26 cellular contexts compared by ENCODE assay signal in the genomic region with DNA sequence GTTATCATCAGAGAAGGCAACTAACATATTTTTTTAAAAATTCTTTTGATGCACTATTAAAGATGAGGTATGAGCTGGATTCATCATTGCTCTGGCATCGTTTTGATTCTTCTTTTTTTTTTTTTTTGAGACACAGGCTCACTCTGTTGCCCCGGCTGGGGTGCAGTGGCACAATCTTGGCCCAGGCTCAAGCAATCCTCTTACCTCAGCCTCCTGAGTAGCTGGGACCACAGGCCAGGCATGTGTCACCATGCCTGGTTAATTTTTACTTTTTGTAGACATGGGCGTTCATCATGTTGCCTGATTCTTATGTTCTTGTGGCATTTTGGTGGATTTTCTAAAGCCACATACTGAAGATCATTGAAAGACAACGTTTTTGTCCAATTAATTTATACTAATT. TPM values are rescaled to one million over a fixed set of nuclear protein-coding genes. Genes with fewer than 3 reads are reported as not detected.
"Had no signal": no experiment of that assay in that cellular context is flagged by ENCODE, and none has a peak within 500 bp of the region (broad histone marks: within the 10 kb centered on the region; RNA-seq: fewer than 3 reads in every experiment).

No MANE protein-coding gene starts in this region.

- H3K27ac ChIP-seq: HL-60, RWPE1, SJCRH30 had no signal

- H3K27me3 ChIP-seq: SJCRH30 had no signal

- H3K36me3 ChIP-seq: SJCRH30 had no signal

- H3K27ac Mint-ChIP-seq: IgD-negative memory B cell had no signal

- H3K4me3 ChIP-seq: K562, SJCRH30 had no signal

- H3K36me3 Mint-ChIP-seq: IgD-negative memory B cell had no signal

- H3K9me3 ChIP-seq: SJCRH30 had no signal

- FAIRE-seq: HTR-8/SVneo, K562 had no signal

- ATAC-seq: K562, SK-N-SH treated with all-trans-retinoic acid at 6 μM for 48 hours had no signal

- DNase-seq: MV-4-11, NCI-H1048, NCI-H1105, NCI-H1417, NCI-H1436 treated with DMSO at 0.1 percent for 48 hours, NCI-H1694, NCI-H187 treated with DMSO at 0.1 percent for 48 hours, NCI-H2081 treated with DMSO at 0.1 percent for 48 hours, NCI-H2171, NCI-H226, NCI-H446, NCI-H510A, NCI-H524 treated with DMSO at 0.1 percent for 48 hours, NCI-H69, NCI-H774, SHP77, SJCRH30, T-helper 1 cell had no signal

- H3K9me3 Mint-ChIP-seq: IgD-negative memory B cell had no signal

- H3K4me3 Mint-ChIP-seq: IgD-negative memory B cell had no signal

RNA-seq across cellular contexts. Expression of gene SLC28A2, which starts 22.6 kb away (rescaled TPM):
- total RNA-seq: K562, LHCN-M2, MCF 10A, SJCRH30 had no signal
